Comparison of ENCODE assay signal across 8 cellular contexts in the genomic region with DNA sequence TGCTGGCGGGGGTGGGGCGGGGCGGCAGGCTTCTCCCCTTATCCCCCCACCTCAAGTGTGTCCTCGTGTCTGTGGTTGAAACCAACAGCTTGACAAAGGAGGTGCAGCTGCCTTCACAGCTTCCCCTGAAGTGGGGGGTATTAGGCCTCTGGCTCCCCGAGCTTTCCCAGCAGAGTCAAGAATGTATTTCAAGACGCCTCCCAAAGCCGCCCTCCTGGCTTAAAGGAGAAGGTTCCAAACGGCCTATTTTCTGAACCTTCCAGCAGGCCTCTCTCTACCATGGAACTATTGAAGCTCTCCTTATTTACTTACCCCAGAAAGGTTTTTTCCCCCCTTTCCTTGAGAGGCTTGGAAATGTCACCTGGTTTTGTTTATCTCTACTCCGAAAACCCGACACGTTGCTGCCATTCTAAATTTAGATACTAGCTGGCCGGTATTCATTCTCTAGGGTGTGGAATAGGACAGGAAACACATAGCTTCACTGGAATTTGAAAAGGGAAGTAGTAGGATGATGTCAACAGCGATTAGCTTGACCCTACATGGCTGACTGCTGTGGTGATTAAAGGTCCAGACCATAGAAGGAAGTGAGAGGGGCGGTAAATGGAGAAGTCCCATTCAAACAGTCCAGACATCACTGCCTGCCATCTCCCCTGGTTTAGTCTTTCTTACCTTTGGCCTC. TPM values are rescaled to one million over a fixed set of nuclear protein-coding genes. Genes with fewer than 3 reads are reported as not detected.
A peak's percentile ranks its signal among the peaks of the same experiment; 100 is the strongest.
DNase-seq lines count a peak whose midpoint lies in the region; ATAC-seq and TF ChIP-seq lines count a peak whose summit lies in the region.

No MANE protein-coding gene starts in this region.

- H3K9me3 ChIP-seq in colonic mucosa, result no peaks in the 10 kb centered on the region

- intact Hi-C loops in colonic mucosa (cut with DNase I), result no loop called here

- no peaks in the 10 kb centered on the region for H3K27me3 ChIP-seq in BJ (ENCODE audit: control insufficient read depth, insufficient read depth, low read length)
- no peaks in the 10 kb centered on the region for H3K27me3 ChIP-seq in colonic mucosa

- peak overlapping the region; percentile 52 to 78 for H3K9ac ChIP-seq in colonic mucosa (ENCODE audit: low read depth in 2 of 2, low read length in 2 of 2)

- H3K4me1 ChIP-seq in colonic mucosa, result no peaks in the 10 kb centered on the region

- POLR2A ChIA-PET in BJ (lab: Charles Lee), result interaction anchor here (0.6 to 1.7 kb wide), 4 partner anchors 82 to 176 kb away, joined by 3 to 5 read pairs (median 3); no protein-coding TSS in a partner anchor

- TF ChIP-seq CTCF in BJ (IDR thresholded peaks at IDR 0.05; ENCODE audit: insufficient read depth, low read depth, low read length) (no peak), colonic mucosa (IDR thresholded peaks at IDR 0.05) (no peak)

- CTCF ChIA-PET in BJ (lab: Yijun Ruan, JAX), result interaction anchor here (1.3 to 2.0 kb wide), 3 partner anchors 27 to 114 kb away, joined by 4 to 6 read pairs (median 4); no protein-coding TSS in a partner anchor

- peak overlapping the region; percentile 95 for H3K27ac ChIP-seq in colonic mucosa

- peak overlapping the region; percentile 36 for H3K4me3 ChIP-seq in BJ (ENCODE audit: low read depth, low read length)
- peak overlapping the region; percentile 94 for H3K4me3 ChIP-seq in colonic mucosa

- ATAC-seq in GM18520 (IDR thresholded peaks at IDR 0.05; ENCODE audit: unreplicated experiment) (peak; percentile 11), HG03175 (IDR thresholded peaks at IDR 0.05; ENCODE audit: unreplicated experiment) (peak; percentile 29)

- DNase-seq in BJ (ENCODE audit: low read depth), result peak; percentile 88
- peak; percentile 94 for DNase-seq in RKO (ENCODE audit: low spot score)
- DNase-seq in colonic mucosa, result peak; percentile 43
- DNase-seq in left kidney (ENCODE audit: low read depth, low spot score), result peak; percentile 77
- peak; percentile 62 for DNase-seq in superior temporal gyrus (ENCODE audit: extremely low spot score)
- DNase-seq in NCI-H1048 (lab: John Stamatoyannopoulos, UW), result no peak

- H3K36me3 ChIP-seq in BJ (ENCODE audit: control insufficient read depth, insufficient read depth, low read length), result no peaks in the 10 kb centered on the region
- no peaks in the 10 kb centered on the region for H3K36me3 ChIP-seq in colonic mucosa

RNA-seq across cellular contexts. Expression of a gene that starts 0.7 kb away (rescaled TPM):
- 215 and 303 TPM in 2 replicates for polyA plus RNA-seq in BJ (2011; rRNA removed)
- 264 and 323 TPM in 2 replicates for polyA minus RNA-seq in BJ (2011; rRNA and poly(A)+ RNA removed)
- 100 to 1,000 TPM; 116 to 162 TPM for total RNA-seq in colonic mucosa
